In genomic region chr20:4427936-4428581, GRCh38 we compare ENCODE assay signal across 1 cellular context.
TF ChIP-seq lines count a peak whose summit lies in the region.

No MANE protein-coding gene starts in this region.

TF ChIP-seq in K562, 482 proteins besides CTCF, POLR2A, EP300 and RAD21 (continued from another document):
- TF ChIP-seq ZNF518B (CRISPR knock-in tag; IDR thresholded peaks at IDR 0.05): no peak
TF ChIP-seq in K562: peak in this region for 2.
